Comparison of ENCODE assay signal across 26 cellular contexts in the genomic region with DNA sequence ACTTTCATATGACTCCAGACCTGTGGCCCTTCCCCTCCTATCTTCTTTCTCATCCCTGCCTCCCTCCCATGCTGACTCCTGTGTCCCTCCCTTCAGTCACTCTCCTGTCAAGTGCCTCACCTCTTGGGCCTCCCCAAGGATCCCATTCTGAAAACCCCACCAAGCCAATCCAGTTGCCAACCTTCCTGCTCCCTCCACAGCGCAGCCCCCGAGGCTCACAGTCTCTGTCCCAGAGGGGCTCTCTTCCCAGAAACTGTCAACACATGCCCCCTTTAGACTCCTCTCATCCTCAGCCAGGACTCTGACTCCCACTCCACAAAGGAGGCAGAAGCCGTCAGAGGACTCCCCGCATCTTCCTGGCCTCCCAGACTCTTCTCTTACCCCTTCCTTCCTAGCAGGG. TPM values are rescaled to one million over a fixed set of nuclear protein-coding genes. Genes with fewer than 3 reads are reported as not detected.
"Had no signal": no experiment of that assay in that cellular context is flagged by ENCODE, and none has a peak within 500 bp of the region (broad histone marks: within the 10 kb centered on the region; RNA-seq: fewer than 3 reads in every experiment).

No MANE protein-coding gene starts in this region.

- H3K27me3 Mint-ChIP-seq: activated CD4-positive, alpha-beta T cell treated with anti-CD3 and anti-CD28 coated beads for 36 hours had no signal

- H3K9me3 ChIP-seq: adrenal gland, breast epithelium, MG63, Peyer's patch, SJCRH30, SK-N-SH had no signal

- ATAC-seq: activated CD4-positive, alpha-beta T cell treated with anti-CD3 and anti-CD28 coated beads for 36 hours; activated T-cell treated with anti-CD3 and anti-CD28 coated beads, Interleukin-2, amount 50 U/mL, for 4 hours had no signal

- H3K4me3 ChIP-seq: adrenal gland, breast epithelium, MG63, Peyer's patch, SJCRH30 had no signal

- H3K27ac Mint-ChIP-seq: activated CD4-positive, alpha-beta T cell treated with anti-CD3 and anti-CD28 coated beads for 36 hours; activated naive CD4-positive, alpha-beta T cell treated with anti-CD3 and anti-CD28 coated beads for 36 hours; activated naive CD8-positive, alpha-beta T cell treated with anti-CD3 and anti-CD28 coated beads, Interleukin-2, amount 10 ng/mL, durations not matched to agents 7 days and 5 days had no signal

- H3K27ac ChIP-seq: adrenal gland, breast epithelium, Peyer's patch, RWPE1, SJCRH30, WERI-Rb-1 had no signal

- H3K4me3 Mint-ChIP-seq: activated CD4-positive, alpha-beta T cell treated with anti-CD3 and anti-CD28 coated beads for 36 hours; activated naive CD4-positive, alpha-beta T cell treated with anti-CD3 and anti-CD28 coated beads for 36 hours; activated naive CD8-positive, alpha-beta T cell treated with anti-CD3 and anti-CD28 coated beads, Interleukin-2, amount 10 ng/mL, durations not matched to agents 7 days and 5 days; activated T-cell treated with anti-CD3 and anti-CD28 coated beads, Interleukin-2, amount 50 U/mL, for 4 hours had no signal

- H3K4me1 ChIP-seq: adrenal gland, breast epithelium, Peyer's patch, SJCRH30 had no signal

- H3K9me3 Mint-ChIP-seq: activated naive CD4-positive, alpha-beta T cell treated with anti-CD3 and anti-CD28 coated beads for 36 hours; activated naive CD8-positive, alpha-beta T cell treated with anti-CD3 and anti-CD28 coated beads, Interleukin-2, amount 10 ng/mL, durations not matched to agents 7 days and 5 days; activated T-cell treated with anti-CD3 and anti-CD28 coated beads, Interleukin-2, amount 50 U/mL, for 4 hours had no signal

- H3K27me3 ChIP-seq: adrenal gland, breast epithelium, MG63, Peyer's patch, SJCRH30 had no signal

- DNase-seq: activated CD4-positive, alpha-beta T cell treated with anti-CD3 and anti-CD28 coated beads for 36 hours; activated CD4-positive, alpha-beta T cell treated with anti-CD3 and anti-CD28 coated beads, Interleukin-2, amount 50 U/mL, for 4 hours; activated CD8-positive, alpha-beta memory T cell treated with anti-CD3 and anti-CD28 coated beads for 24 hours; activated gamma-delta T cell; activated naive CD4-positive, alpha-beta T cell treated with anti-CD3 and anti-CD28 coated beads for 36 hours; activated naive CD8-positive, alpha-beta T cell treated with anti-CD3 and anti-CD28 coated beads, Interleukin-2, amount 10 ng/mL, durations not matched to agents 7 days and 5 days; activated T-cell treated with anti-CD3 and anti-CD28 coated beads, Interleukin-2, amount 50 U/mL, for 4 hours; adrenal gland; anterior cingulate cortex; MG63; MV-4-11; NCI-H1092 treated with DMSO at 0.1 percent for 48 hours; NCI-H1436; NCI-H1694 treated with DMSO at 0.1 percent for 48 hours; NCI-H2081; NCI-H446; NCI-H524; Right ventricle myocardium superior; SJCRH30; SK-N-SH; T-helper 1 cell; WERI-Rb-1 had no signal

- H3K36me3 ChIP-seq: adrenal gland, breast epithelium, MG63, Peyer's patch, SJCRH30 had no signal

RNA-seq across cellular contexts. Expression of a gene that starts 30.8 kb away (rescaled TPM):
- total RNA-seq: SJCRH30 had no signal

RNA-seq across cellular contexts. Expression of a gene that starts 35.2 kb away (rescaled TPM):
- total RNA-seq: activated CD4-positive, alpha-beta T cell treated with anti-CD3 and anti-CD28 coated beads for 36 hours; activated T-cell treated with anti-CD3 and anti-CD28 coated beads, Interleukin-2, amount 50 U/mL, for 4 hours; adrenal gland; breast epithelium; Peyer's patch; Right ventricle myocardium superior; SJCRH30; T-helper 2 cell treated with Interferon-gamma antibody and Interleukin-4, amounts not matched to agents 100 ng/mL and 5 ng/mL, for 36 hours had no signal
- polyA plus RNA-seq: adrenal gland, SK-N-SH had no signal
